In the genomic region with DNA sequence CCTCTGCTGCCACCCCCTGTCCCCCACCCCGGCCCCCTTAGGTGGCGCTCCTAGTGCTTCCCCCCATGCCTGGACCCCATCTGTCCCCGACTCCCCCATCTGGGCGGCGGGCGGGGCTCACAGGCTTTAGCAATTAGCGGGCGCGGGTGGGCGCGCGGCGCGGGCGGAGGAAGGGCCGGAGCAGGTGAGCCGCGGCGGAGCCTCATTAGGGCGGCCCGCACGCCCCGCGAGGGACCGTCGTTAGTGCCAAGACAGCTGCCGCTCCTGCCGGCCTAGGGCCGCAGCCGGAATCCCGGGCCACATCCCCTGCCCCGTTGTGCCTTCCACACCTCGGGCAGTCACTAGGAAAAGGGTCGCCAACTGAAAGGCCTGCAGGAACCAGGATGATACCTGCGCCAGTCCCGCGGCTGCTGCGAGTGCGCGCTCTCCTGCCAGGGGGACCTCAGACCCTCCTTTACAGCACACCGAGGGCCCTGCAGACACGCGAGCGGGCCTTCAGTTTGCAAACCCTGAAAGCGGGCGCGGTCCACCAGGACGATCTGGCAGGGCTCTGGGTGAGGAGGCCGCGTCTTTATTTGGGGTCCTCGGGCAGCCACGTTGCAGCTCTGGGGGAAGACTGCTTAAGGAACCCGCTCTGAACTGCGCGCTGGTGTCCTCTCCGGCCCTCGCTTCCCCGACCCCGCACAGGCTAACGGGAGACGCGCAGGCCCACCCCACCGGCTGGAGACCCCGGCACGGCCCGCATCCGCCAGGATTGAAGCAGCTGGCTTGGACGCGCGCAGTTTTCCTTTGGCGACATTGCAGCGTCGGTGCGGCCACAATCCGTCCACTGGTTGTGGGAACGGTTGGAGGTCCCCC, we compare ENCODE assay signal across 1 cellular context.
TF ChIP-seq lines count a peak whose summit lies in the region.

No MANE protein-coding gene starts in this region.

TF ChIP-seq in endothelial cell of umbilical vein, 7 proteins besides CTCF, POLR2A, EP300 and RAD21:
- TF ChIP-seq EZH2 (IDR thresholded peaks at IDR 0.05; ENCODE audit: borderline replicate concordance, low read depth, low read length, severe bottlenecking) (peak; percentile 95), JUN (IDR thresholded peaks at IDR 0.05; ENCODE audit: borderline replicate concordance, insufficient read depth, insufficient read length, low read depth) (no peak)
TF ChIP-seq in endothelial cell of umbilical vein: peak in this region for 1.
